4 cellular contexts compared by ENCODE assay signal in the genomic region with DNA sequence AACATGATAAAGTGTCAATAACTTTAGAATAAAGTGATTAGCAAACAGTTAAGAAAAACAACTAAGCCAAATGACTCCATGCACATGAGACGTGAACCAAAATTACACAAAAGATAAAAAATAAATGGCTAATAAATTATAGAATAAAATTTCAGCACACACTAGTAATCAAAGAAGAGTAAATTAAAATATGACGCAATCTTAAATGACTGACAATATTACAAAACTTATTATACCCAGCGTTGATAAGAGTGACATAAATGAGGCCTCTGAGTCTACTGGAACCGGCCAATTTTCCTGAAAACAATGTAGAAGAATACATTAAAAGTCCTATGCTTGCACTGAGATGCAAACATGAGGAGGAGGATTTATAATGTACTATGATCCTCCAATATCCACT.
TF ChIP-seq lines count a peak whose summit lies in the region.

No MANE protein-coding gene starts in this region.

TF ChIP-seq in HepG2, 621 proteins besides CTCF, POLR2A, EP300 and RAD21:
- TF ChIP-seq NFKB2 (CRISPR knock-in tag; IDR thresholded peaks at IDR 0.05; ENCODE audit: borderline replicate concordance): no peak
- TF ChIP-seq, protein P1, sequence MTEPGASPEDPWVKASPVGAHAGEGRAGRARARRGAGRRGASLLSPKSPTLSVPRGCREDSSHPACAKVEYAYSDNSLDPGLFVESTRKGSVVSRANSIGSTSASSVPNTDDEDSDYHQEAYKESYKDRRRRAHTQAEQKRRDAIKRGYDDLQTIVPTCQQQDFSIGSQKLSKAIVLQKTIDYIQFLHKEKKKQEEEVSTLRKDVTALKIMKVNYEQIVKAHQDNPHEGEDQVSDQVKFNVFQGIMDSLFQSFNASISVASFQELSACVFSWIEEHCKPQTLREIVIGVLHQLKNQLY (CRISPR knock-in tag; IDR thresholded peaks at IDR 0.05): no peak
- TF ChIP-seq, protein P2, sequence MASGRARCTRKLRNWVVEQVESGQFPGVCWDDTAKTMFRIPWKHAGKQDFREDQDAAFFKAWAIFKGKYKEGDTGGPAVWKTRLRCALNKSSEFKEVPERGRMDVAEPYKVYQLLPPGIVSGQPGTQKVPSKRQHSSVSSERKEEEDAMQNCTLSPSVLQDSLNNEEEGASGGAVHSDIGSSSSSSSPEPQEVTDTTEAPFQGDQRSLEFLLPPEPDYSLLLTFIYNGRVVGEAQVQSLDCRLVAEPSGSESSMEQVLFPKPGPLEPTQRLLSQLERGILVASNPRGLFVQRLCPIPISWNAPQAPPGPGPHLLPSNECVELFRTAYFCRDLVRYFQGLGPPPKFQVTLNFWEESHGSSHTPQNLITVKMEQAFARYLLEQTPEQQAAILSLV (CRISPR knock-in tag; IDR thresholded peaks at IDR 0.05; ENCODE audit: borderline replicate concordance): no peak
- no peak for TF ChIP-seq MXI1 (IDR thresholded peaks at IDR 0.05; ENCODE audit: borderline replicate concordance, low read depth, low read length)
- peak; percentile 72 for TF ChIP-seq ATF7 (IDR thresholded peaks at IDR 0.05)
- no peak for TF ChIP-seq ATF7 (CRISPR knock-in tag; IDR thresholded peaks at IDR 0.05)
- peak; percentile 45; the same call in 1 of the 2 replicates for TF ChIP-seq CEBPB (IDR thresholded peaks at IDR 0.05; ENCODE audit: borderline replicate concordance, low read depth, low read length)
TF ChIP-seq in HepG2: peak in this region for 2.

TF ChIP-seq in IMR-90, 13 proteins besides CTCF, POLR2A, EP300 and RAD21:
- TF ChIP-seq SMC3 (IDR thresholded peaks at IDR 0.05; ENCODE audit: low read depth, low read length) (no peak), CEBPB (IDR thresholded peaks at IDR 0.05; ENCODE audit: low read depth, low read length) (peak; percentile 66)

TF ChIP-seq in K562, 482 proteins besides CTCF, POLR2A, EP300 and RAD21:
- peak; percentile 55 for TF ChIP-seq CEBPB (tag; IDR thresholded peaks at IDR 0.05)
- TF ChIP-seq CEBPG (CRISPR knock-in tag; IDR thresholded peaks at IDR 0.05): no peak
- peak; percentile 32 to 88; a peak in 3 of 4 replicates for TF ChIP-seq CEBPG (tag; conservative IDR thresholded peaks at IDR 0.05 in 1 of 2, IDR thresholded peaks at IDR 0.05 in 1 of 2)
- TF ChIP-seq DNMT1 (IDR thresholded peaks at IDR 0.05): no peak
- no peak for TF ChIP-seq RFX7 (CRISPR knock-in tag; IDR thresholded peaks at IDR 0.05)
- TF ChIP-seq, protein P3, sequence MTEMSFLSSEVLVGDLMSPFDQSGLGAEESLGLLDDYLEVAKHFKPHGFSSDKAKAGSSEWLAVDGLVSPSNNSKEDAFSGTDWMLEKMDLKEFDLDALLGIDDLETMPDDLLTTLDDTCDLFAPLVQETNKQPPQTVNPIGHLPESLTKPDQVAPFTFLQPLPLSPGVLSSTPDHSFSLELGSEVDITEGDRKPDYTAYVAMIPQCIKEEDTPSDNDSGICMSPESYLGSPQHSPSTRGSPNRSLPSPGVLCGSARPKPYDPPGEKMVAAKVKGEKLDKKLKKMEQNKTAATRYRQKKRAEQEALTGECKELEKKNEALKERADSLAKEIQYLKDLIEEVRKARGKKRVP (CRISPR knock-in tag; IDR thresholded peaks at IDR 0.05): no peak
- no peak for TF ChIP-seq SMAD1 (IDR thresholded peaks at IDR 0.05; ENCODE audit: low read depth, low read length, partially characterized antibody)

TF ChIP-seq in H1, 55 proteins besides CTCF, POLR2A, EP300 and RAD21:
- TF ChIP-seq KDM5A (IDR thresholded peaks at IDR 0.05; ENCODE audit: low read length): no peak
- TF ChIP-seq CEBPB (IDR thresholded peaks at IDR 0.05; ENCODE audit: low read depth, low read length): peak; percentile 48; the same call in 1 of the 2 replicates
